In genomic region chr13:35332134-35332533, GRCh38 we compare ENCODE assay signal across 32 cellular contexts.
"Had no signal": no experiment of that assay in that cellular context is flagged by ENCODE, and none has a peak within 500 bp of the region (broad histone marks: within the 10 kb centered on the region; RNA-seq: fewer than 3 reads in every experiment).

No MANE protein-coding gene starts in this region.

- H3K36me3 ChIP-seq: adrenal gland, ascending aorta, brain microvascular endothelial cell, breast epithelium, cardiac muscle cell had no signal

- H3K4me1 ChIP-seq: adrenal gland, ascending aorta, body of pancreas, breast epithelium had no signal

- H3K4me3 ChIP-seq: adrenal gland, ascending aorta, body of pancreas, breast epithelium, cardiac muscle cell had no signal

- ATAC-seq: activated naive CD4-positive, alpha-beta T cell treated with anti-CD3 and anti-CD28 coated beads, Interleukin-2, amount 50 U/mL, for 72 hours; activated naive CD8-positive, alpha-beta T cell treated with anti-CD3 and anti-CD28 coated beads, Interleukin-2, amount 50 U/mL, for 24 hours; activated T-cell treated with anti-CD3 and anti-CD28 coated beads, Interleukin-2, amount 50 U/mL, for 4 hours; activated T-cell treated with anti-CD3 and anti-CD28 coated beads, Interleukin-2, amount 50 U/mL, for 72 hours; activated T-helper 17 cell treated with anti-CD3 and anti-CD28 coated beads, Interleukin-2, amount 50 U/mL, for 72 hours; body of pancreas had no signal

- H3K9me3 ChIP-seq: ascending aorta had no signal

- DNase-seq: activated effector memory CD4-positive, alpha-beta T cell treated with anti-CD3 and anti-CD28 coated beads, Interleukin-2, amount 50 U/mL, for 16 hours; activated effector memory CD4-positive, alpha-beta T cell treated with Interleukin-2 at 50 U/mL for 16 hours; activated gamma-delta T cell; activated gamma-delta T cell treated with Interleukin-2 at 50 U/mL for 16 hours; activated naive CD4-positive, alpha-beta T cell; activated naive CD4-positive, alpha-beta T cell treated with anti-CD3 and anti-CD28 coated beads for 36 hours; activated naive CD4-positive, alpha-beta T cell treated with anti-CD3 and anti-CD28 coated beads, Interleukin-2, amount 10 ng/mL, durations not matched to agents 7 days and 5 days; activated naive CD4-positive, alpha-beta T cell treated with anti-CD3 and anti-CD28 coated beads, Interleukin-2, amount 50 U/mL, for 16 hours; activated naive CD4-positive, alpha-beta T cell treated with Interleukin-2 at 50 U/mL for 16 hours; activated naive CD8-positive, alpha-beta T cell treated with anti-CD3 and anti-CD28 coated beads for 36 hours; activated naive CD8-positive, alpha-beta T cell treated with anti-CD3 and anti-CD28 coated beads, Interleukin-2, amount 10 ng/mL, durations not matched to agents 7 days and 5 days; activated naive CD8-positive, alpha-beta T cell treated with anti-CD3 and anti-CD28 coated beads, Interleukin-2, amount 50 U/mL, for 24 hours; activated T-cell treated with anti-CD3 and anti-CD28 coated beads, Interleukin-2, amount 50 U/mL, for 1 hour; activated T-cell treated with anti-CD3 and anti-CD28 coated beads, Interleukin-2, amount 50 U/mL, for 24 hours; activated T-cell treated with anti-CD3 and anti-CD28 coated beads, Interleukin-2, amount 50 U/mL, for 4 hours; activated T-cell treated with anti-CD3 and anti-CD28 coated beads, Interleukin-2, amount 50 U/mL, for 48 hours; activated T-cell treated with anti-CD3 and anti-CD28 coated beads, Interleukin-2, amount 50 U/mL, for 72 hours; adrenal gland; amniotic stem cell; amygdala; anterior cingulate cortex; aorta; body of pancreas; brain microvascular endothelial cell; caudate nucleus; central memory CD4-positive, alpha-beta T cell; cerebellar nuclear complex had no signal
